Comparison of ENCODE assay signal across 18 cellular contexts in genomic region chr7:12728192-12728538, GRCh38. TPM values are rescaled to one million over a fixed set of nuclear protein-coding genes. Genes with fewer than 3 reads are reported as not detected.
DNase-seq lines count a peak whose midpoint lies in the region; ATAC-seq and TF ChIP-seq lines count a peak whose summit lies in the region.
"Had no signal": no experiment of that assay in that cellular context is flagged by ENCODE, and none has a peak within 500 bp of the region (broad histone marks: within the 10 kb centered on the region; RNA-seq: fewer than 3 reads in every experiment).

No MANE protein-coding gene starts in this region.

- no peaks in the 10 kb centered on the region for H3K79me2 ChIP-seq in H9 (ENCODE audit: insufficient read depth, low read length)

- no peak for ATAC-seq in GM21529 (IDR thresholded peaks at IDR 0.05; ENCODE audit: unreplicated experiment)
- ATAC-seq: foreskin keratinocyte, sciatic nerve had no signal

- H3K14ac ChIP-seq in H9 (ENCODE audit: insufficient read depth, low read length): no peak overlapping the region

- no peak overlapping the region for H3K4ac ChIP-seq in H9 (ENCODE audit: low read depth, low read length)

- H3K79me1 ChIP-seq in H9 (ENCODE audit: insufficient read depth, low read depth, low read length, poor library complexity, severe bottlenecking): no peaks in the 10 kb centered on the region

- no peaks in the 10 kb centered on the region for H3K27me3 ChIP-seq in CD8-positive, alpha-beta memory T cell (ENCODE audit: insufficient read depth, low read length, poor library complexity, severe bottlenecking)
- H3K27me3 ChIP-seq in H9 (ENCODE audit: insufficient read depth, low read length): no peaks in the 10 kb centered on the region
- H3K27me3 ChIP-seq: foreskin keratinocyte had no signal

- no peaks in the 10 kb centered on the region for H3K23me2 ChIP-seq in H9 (ENCODE audit: insufficient read length, low read depth, low read length, poor library complexity, severe bottlenecking)

- H3T11ph ChIP-seq in H9 (ENCODE audit: low read length): no peak overlapping the region

- H2AK5ac ChIP-seq in H9 (ENCODE audit: insufficient read length, low read length): no peak overlapping the region

- peak overlapping the region in 1 of 8 donors; percentile 5 for H3K27ac Mint-ChIP-seq in CD8-positive, alpha-beta memory T cell
- peak overlapping the region in 2 of 3 experiments; percentile 14 to 46; a peak in 2 of 7 replicates for H3K27ac Mint-ChIP-seq in H9
- H3K27ac Mint-ChIP-seq: memory B cell; T-helper 2 cell treated with Interferon-gamma antibody and Interleukin-4, amounts not matched to agents 5 μg/mL and 100 μg/mL, for 36 hours had no signal

- H3K4me3 Mint-ChIP-seq in CD8-positive, alpha-beta memory T cell: no peak overlapping the region
- H3K4me3 Mint-ChIP-seq in H9: no peak overlapping the region
- H3K4me3 Mint-ChIP-seq: memory B cell; T-helper 2 cell treated with Interferon-gamma antibody and Interleukin-4, amounts not matched to agents 5 μg/mL and 100 μg/mL, for 36 hours had no signal

- DNase-seq in CD8-positive, alpha-beta memory T cell: no peak
- DNase-seq in H9 (no peak), dermis blood vessel endothelial cell (peak; percentile 97), iris pigment epithelial cell (ENCODE audit: low read depth) (peak; percentile 68), GM13977 (ENCODE audit: low spot score) (no peak), COLO668 (lab: John Stamatoyannopoulos, UW; ENCODE audit: unreplicated experiment) (no peak), anterior cingulate cortex (lab: John Stamatoyannopoulos, UW) (no peak)
- DNase-seq: activated CD4-positive, alpha-beta T cell treated with anti-CD3 and anti-CD28 coated beads for 1 hour; activated gamma-delta T cell treated with Interleukin-2 at 50 U/mL for 16 hours; DMS79; effector CD4-positive, alpha-beta T cell; foreskin keratinocyte; Karpas-422; NCI-H146 had no signal

- no peak overlapping the region for H3K23ac ChIP-seq in H9 (ENCODE audit: insufficient read length, low read depth, low read length)

- H3K36me3 ChIP-seq in CD8-positive, alpha-beta memory T cell (ENCODE audit: insufficient read depth, low read length): no peaks in the 10 kb centered on the region

- H4K20me1 ChIP-seq in H9 (ENCODE audit: control insufficient read depth, insufficient read depth, insufficient read length): no peaks in the 10 kb centered on the region

- H4K5ac ChIP-seq in H9 (ENCODE audit: insufficient read length, low read depth, low read length): no peak overlapping the region

- H2BK12ac ChIP-seq in H9 (ENCODE audit: insufficient read length, low read depth, low read length): no peak overlapping the region

- no peak overlapping the region for H2BK120ac ChIP-seq in H9 (ENCODE audit: low read depth, low read length, poor library complexity, severe bottlenecking)

- no CpG with 5 or more reads among the region's 2 CpGs for WGBS in H9 (ENCODE audit: extremely low coverage, insufficient read length, low lambda C conversion rate)

- no peaks in the 10 kb centered on the region for H3K9me3 ChIP-seq in CD8-positive, alpha-beta memory T cell (ENCODE audit: low read length)
- H3K9me3 ChIP-seq in H9 (ENCODE audit: control insufficient read depth, low read depth, low read length): no peaks in the 10 kb centered on the region

- H2BK20ac ChIP-seq in H9 (ENCODE audit: low read depth, low read length, poor library complexity, severe bottlenecking): no peak overlapping the region

- H3K4me2 ChIP-seq in H9 (ENCODE audit: insufficient read depth, insufficient read length, low read length): no peak overlapping the region

- H4K91ac ChIP-seq in H9 (ENCODE audit: insufficient read length, low read depth, low read length): no peak overlapping the region

- H3K4me3 ChIP-seq in CD8-positive, alpha-beta memory T cell (ENCODE audit: low read length): no peak overlapping the region

- H3K9ac ChIP-seq in H9 (ENCODE audit: extremely low read depth, insufficient read length, low read length): no peak overlapping the region

- no peak overlapping the region for H3K18ac ChIP-seq in H9 (ENCODE audit: insufficient read length, low read depth, low read length)

- no peaks in the 10 kb centered on the region for H3K9me3 Mint-ChIP-seq in CD8-positive, alpha-beta memory T cell
- no peaks in the 10 kb centered on the region for H3K9me3 Mint-ChIP-seq in H9
- H3K9me3 Mint-ChIP-seq: memory B cell; T-helper 2 cell treated with Interferon-gamma antibody and Interleukin-4, amounts not matched to agents 5 μg/mL and 100 μg/mL, for 36 hours had no signal

- no peak overlapping the region for H4K8ac ChIP-seq in H9 (replicated peaks; ENCODE audit: insufficient read length, low read depth, low read length)

- TF ChIP-seq CTCF in H9 (conservative IDR thresholded peaks at IDR 0.05) (no peak), GM13977 (IDR thresholded peaks at IDR 0.05; ENCODE audit: extremely low read depth, insufficient read depth, missing control alignments) (no peak)

- CTCF ChIA-PET in CD8-positive, alpha-beta memory T cell (lab: Charles Lee): no interaction called here

- H2AFZ ChIP-seq in H9 (ENCODE audit: low read length): no peak overlapping the region

- H2BK5ac ChIP-seq in H9 (ENCODE audit: insufficient read length, low read length): no peak overlapping the region

- POLR2A ChIA-PET in CD8-positive, alpha-beta memory T cell (lab: Charles Lee): no interaction called here

- in situ Hi-C loops in GM13977 (cut with MboI; ENCODE audit: low pct_unique_long_range_greater_than_20kb, low sequenced_read_pairs, unreplicated experiment): no loop called here

- H3K4me1 ChIP-seq in CD8-positive, alpha-beta memory T cell (ENCODE audit: insufficient read depth, low read length): peaks cover 20% of the 10 kb centered on the region
- peaks cover 1% of the 10 kb centered on the region; the same call in 1 of the 2 replicates for H3K4me1 ChIP-seq in H9 (ENCODE audit: insufficient read depth, low read length)

- peaks cover 1 to 3% of the 10 kb centered on the region in 2 donors for H3K27me3 Mint-ChIP-seq in CD8-positive, alpha-beta memory T cell
- no peaks in the 10 kb centered on the region for H3K27me3 Mint-ChIP-seq in H9 (ENCODE audit: low read depth)

- peaks cover 20 to 25% (median 22%) of the 10 kb centered on the region in 3 donors for H3K4me1 Mint-ChIP-seq in CD8-positive, alpha-beta memory T cell
- H3K4me1 Mint-ChIP-seq in H9: peaks cover 41 to 42% of the 10 kb centered on the region in 2 experiments

- H3K27ac ChIP-seq in CD8-positive, alpha-beta memory T cell (ENCODE audit: low read depth, low read length): peak overlapping the region; percentile 55
- no peak overlapping the region for H3K27ac ChIP-seq in H9 (ENCODE audit: insufficient read length, low read depth, low read length)
- H3K27ac ChIP-seq: foreskin keratinocyte had no signal

- H3K56ac ChIP-seq in H9 (ENCODE audit: insufficient read length, low read depth, low read length): no peak overlapping the region

- no peak overlapping the region for H2BK15ac ChIP-seq in H9 (ENCODE audit: low read depth, low read length)

- no peaks in the 10 kb centered on the region for H3K36me3 Mint-ChIP-seq in CD8-positive, alpha-beta memory T cell
- H3K36me3 Mint-ChIP-seq in H9 (ENCODE audit: insufficient read depth in 1 of 3, low read depth in 3 of 3): no peaks in the 10 kb centered on the region
- H3K36me3 Mint-ChIP-seq: memory B cell had no signal

RNA-seq across cellular contexts. Expression of gene ARL4A, which starts 40.7 kb away (rescaled TPM):
- total RNA-seq in CD8-positive, alpha-beta memory T cell: 10 to 100 TPM; 10.6 to 11.6 TPM
- 50.3 TPM for polyA plus RNA-seq in CD8-positive, alpha-beta memory T cell
- total RNA-seq in H9 (2021): 36.3 and 39.4 TPM in 2 replicates
- 291 and 334 TPM in 2 replicates for total RNA-seq in dermis blood vessel endothelial cell

Comparison
In these comparisons a context has a peak if more than half of its experiments do, and no peak if none do; other contexts are left out.
1. DNase-seq: peak in dermis blood vessel endothelial cell (single experiment) and iris pigment epithelial cell (single experiment); none in CD8-positive, alpha-beta memory T cell (0 of 5), H9 (single experiment), GM13977 (single experiment), COLO668 (single experiment) and anterior cingulate cortex (0 of 58).